9 cellular contexts compared by ENCODE assay signal in genomic region chr4:24032371-24032989, GRCh38.
DNase-seq lines count a peak whose midpoint lies in the region; ATAC-seq, FAIRE-seq and TF ChIP-seq lines count a peak whose summit lies in the region.
"Had no signal": no experiment of that assay in that cellular context is flagged by ENCODE, and none has a peak within 500 bp of the region (broad histone marks: within the 10 kb centered on the region; RNA-seq: fewer than 3 reads in every experiment).

No MANE protein-coding gene starts in this region.

- no peak for DNase-seq in D721Med (ENCODE audit: insufficient read length, low spot score)
- no peak for DNase-seq in astrocyte (ENCODE audit: low read depth)
- DNase-seq in lower lobe of right lung: no peak
- DNase-seq in RPMI8226: no peak
- DNase-seq in pancreas: no peak
- no peak for DNase-seq in omental fat pad (ENCODE audit: low spot score)

- no peaks in the 10 kb centered on the region for H4K20me1 ChIP-seq in astrocyte (ENCODE audit: insufficient read depth, low read length)

- no peak overlapping the region for H3K27ac Mint-ChIP-seq in astrocyte (ENCODE audit: unreplicated experiment)
- H3K27ac Mint-ChIP-seq: IgD-negative memory B cell had no signal

- peak; percentile 74 for ATAC-seq in HG03025 (IDR thresholded peaks at IDR 0.05; ENCODE audit: low FRiP score, unreplicated experiment)
- peak; percentile 65 to 74 for ATAC-seq in lower lobe of right lung
- ATAC-seq in pancreas: no peak
- no peak for ATAC-seq in omental fat pad (ENCODE audit: low FRiP score)
- ATAC-seq in GM21423 (IDR thresholded peaks at IDR 0.05; ENCODE audit: unreplicated experiment): no peak

- peak; percentile 15 for TF ChIP-seq CTCF in D721Med (IDR thresholded peaks at IDR 0.05; ENCODE audit: insufficient read depth, missing control alignments)
- peak; percentile 11 for TF ChIP-seq CTCF in astrocyte (IDR thresholded peaks at IDR 0.05; ENCODE audit: insufficient read depth, low read depth, low read length)
- TF ChIP-seq CTCF in lower lobe of right lung (IDR thresholded peaks at IDR 0.05): no peak
- TF ChIP-seq CTCF in pancreas (IDR thresholded peaks at IDR 0.05): no peak
- no peak for TF ChIP-seq CTCF in omental fat pad (IDR thresholded peaks at IDR 0.05)

- no peak overlapping the region for H3K4me2 ChIP-seq in astrocyte (ENCODE audit: low read length)

- no peaks in the 10 kb centered on the region for H3K79me2 ChIP-seq in astrocyte (ENCODE audit: insufficient read depth, low read length)

- intact Hi-C loops in lower lobe of right lung (cut with DNase I) (no loop called here), pancreas (cut with DNase I) (no loop called here)

- no peak overlapping the region for H2AFZ ChIP-seq in astrocyte (ENCODE audit: low read depth, low read length)

- no peak overlapping the region for H3K27ac ChIP-seq in astrocyte (ENCODE audit: low read depth, low read length)
- H3K27ac ChIP-seq in lower lobe of right lung: no peak overlapping the region
- no peak overlapping the region for H3K27ac ChIP-seq in pancreas

- FAIRE-seq in D721Med (lab: Jason Lieb, UNC): no peak
- no peak for FAIRE-seq in astrocyte (lab: Jason Lieb, UNC)
- no peak for FAIRE-seq in pancreas (lab: Jason Lieb, UNC)

- no peaks in the 10 kb centered on the region for H3K27me3 Mint-ChIP-seq in astrocyte (ENCODE audit: low read depth, unreplicated experiment)
- H3K27me3 Mint-ChIP-seq: IgD-negative memory B cell had no signal

- H3K4me1 ChIP-seq in astrocyte (ENCODE audit: insufficient read depth, low read length) (no peaks in the 10 kb centered on the region), lower lobe of right lung (no peaks in the 10 kb centered on the region), pancreas (no peaks in the 10 kb centered on the region)

- H3K36me3 ChIP-seq in astrocyte (ENCODE audit: insufficient read depth, low read length) (no peaks in the 10 kb centered on the region), lower lobe of right lung (no peaks in the 10 kb centered on the region), pancreas (no peaks in the 10 kb centered on the region)

- 49 to 63% methylated on average over 2 of the region's 2 CpGs for WGBS in pancreas, 2 donors

- H3K36me3 Mint-ChIP-seq in astrocyte (ENCODE audit: low read depth, unreplicated experiment): no peaks in the 10 kb centered on the region
- H3K36me3 Mint-ChIP-seq: IgD-negative memory B cell had no signal

- H3K9me3 ChIP-seq in astrocyte (ENCODE audit: insufficient read depth, low read depth, low read length): no peaks in the 10 kb centered on the region
- H3K9me3 ChIP-seq in lower lobe of right lung: no peaks in the 10 kb centered on the region
- H3K9me3 ChIP-seq in pancreas: no peaks in the 10 kb centered on the region

- H3K4me3 Mint-ChIP-seq in astrocyte (ENCODE audit: unreplicated experiment): no peak overlapping the region

- H3K27me3 ChIP-seq in astrocyte (ENCODE audit: insufficient read depth, low read length) (no peaks in the 10 kb centered on the region), lower lobe of right lung (ENCODE audit: low read depth) (no peaks in the 10 kb centered on the region), pancreas (no peaks in the 10 kb centered on the region)

- peaks cover 2% of the 10 kb centered on the region for H3K4me1 Mint-ChIP-seq in astrocyte (ENCODE audit: low read depth, unreplicated experiment)
- H3K4me1 Mint-ChIP-seq: IgD-negative memory B cell had no signal

- no peaks in the 10 kb centered on the region for H3K9me3 Mint-ChIP-seq in astrocyte (ENCODE audit: unreplicated experiment)

- H3K9ac ChIP-seq in astrocyte (ENCODE audit: low read length): no peak overlapping the region

- H3K4me3 ChIP-seq in astrocyte (ENCODE audit: insufficient read depth, low read depth, low read length): no peak overlapping the region
- H3K4me3 ChIP-seq in lower lobe of right lung: no peak overlapping the region
- H3K4me3 ChIP-seq in pancreas: no peak overlapping the region

Comparison
In these comparisons a context has a peak if more than half of its experiments do, and no peak if none do; other contexts are left out.
1. CTCF ChIP-seq: peak in D721Med (single experiment) and astrocyte (single experiment); none in lower lobe of right lung (single experiment), pancreas (0 of 4) and omental fat pad (0 of 3).
2. ATAC-seq: peak in HG03025 (single experiment) and lower lobe of right lung (2 of 2); none in pancreas (0 of 4), omental fat pad (single experiment) and GM21423 (single experiment).